In genomic region chr9:62801961-62802718, GRCh38 we compare ENCODE assay signal across 8 cellular contexts.
A peak's percentile ranks its signal among the peaks of the same experiment; 100 is the strongest.
DNase-seq lines count a peak whose midpoint lies in the region; ATAC-seq, FAIRE-seq and TF ChIP-seq lines count a peak whose summit lies in the region.
"Not testable (repeated sequence)": the region's sequence is repeated elsewhere in the genome, so short reads cannot be mapped to it uniquely, and the experiment has no call there.

No MANE protein-coding gene starts in this region.

- H3K27me3 Mint-ChIP-seq in activated naive CD8-positive, alpha-beta T cell treated with anti-CD3 and anti-CD28 coated beads, Interleukin-2, amount 10 ng/mL, durations not matched to agents 7 days and 5 days: peaks cover 47% of the 10 kb centered on the region

- ATAC-seq in GM19463 (IDR thresholded peaks at IDR 0.05; ENCODE audit: unreplicated experiment) (peak; percentile 99), HG03139 (IDR thresholded peaks at IDR 0.05; ENCODE audit: unreplicated experiment) (peak; percentile 99)
- ATAC-seq in activated naive CD8-positive, alpha-beta T cell treated with anti-CD3 and anti-CD28 coated beads, Interleukin-2, amount 10 ng/mL, durations not matched to agents 7 days and 5 days (ENCODE audit: low read depth): peak; percentile 100

- H3K9me3 Mint-ChIP-seq in activated naive CD8-positive, alpha-beta T cell treated with anti-CD3 and anti-CD28 coated beads, Interleukin-2, amount 10 ng/mL, durations not matched to agents 7 days and 5 days: not testable (repeated sequence)

- not testable (repeated sequence) for H3K27ac ChIP-seq in SJCRH30

- peaks cover 23% of the 10 kb centered on the region for H3K4me1 Mint-ChIP-seq in activated naive CD8-positive, alpha-beta T cell treated with anti-CD3 and anti-CD28 coated beads, Interleukin-2, amount 10 ng/mL, durations not matched to agents 7 days and 5 days

- FAIRE-seq in D721Med (lab: Jason Lieb, UNC): not testable (repeated sequence)

- peak; percentile 93 for DNase-seq in D721Med (ENCODE audit: insufficient read length, low spot score)
- DNase-seq in SJCRH30: peak; percentile 68 to 70
- DNase-seq in activated naive CD8-positive, alpha-beta T cell treated with anti-CD3 and anti-CD28 coated beads, Interleukin-2, amount 10 ng/mL, durations not matched to agents 7 days and 5 days: peak; percentile 94
- peak; percentile 93 to 98 for DNase-seq in foreskin fibroblast
- DNase-seq in stimulated activated CD8-positive, alpha-beta memory T cell treated with anti-CD3 and anti-CD28 coated beads, Interleukin-2, amount 100 ng/mL, for 48 hours (ENCODE audit: low read depth in 2 of 2): peak; percentile 83 to 90

- peaks cover 11% of the 10 kb centered on the region for H3K9me3 ChIP-seq in SJCRH30 (replicated peaks)
- H3K9me3 ChIP-seq in mucosa of stomach (ENCODE audit: control insufficient read depth, low read length): not testable (repeated sequence)

- peak overlapping the region; percentile 79 for H3K4me3 Mint-ChIP-seq in activated naive CD8-positive, alpha-beta T cell treated with anti-CD3 and anti-CD28 coated beads, Interleukin-2, amount 10 ng/mL, durations not matched to agents 7 days and 5 days

- H3K4me1 ChIP-seq in SJCRH30; mucosa of stomach (ENCODE audit: control insufficient read depth, insufficient read depth, low read length): not testable (repeated sequence)

- H3K27me3 ChIP-seq in SJCRH30: not testable (repeated sequence)
- H3K27me3 ChIP-seq in mucosa of stomach (ENCODE audit: control insufficient read depth, insufficient read depth, low read length): peaks cover 42% of the 10 kb centered on the region

- not testable (repeated sequence) for TF ChIP-seq CTCF in D721Med (IDR thresholded peaks at IDR 0.05; ENCODE audit: insufficient read depth, missing control alignments); foreskin fibroblast (IDR thresholded peaks at IDR 0.05; ENCODE audit: low read depth, low read length)

- H3K4me3 ChIP-seq in SJCRH30: 0 out of 2 replicates have a peak overlapping the region, but pooled peaks have one; percentile 26
- peak overlapping the region; percentile 64 for H3K4me3 ChIP-seq in foreskin fibroblast (ENCODE audit: low read depth in 1 of 2, low read length in 2 of 2)
- not testable (repeated sequence) for H3K4me3 ChIP-seq in mucosa of stomach (ENCODE audit: low read length)

- H3K36me3 ChIP-seq in SJCRH30; mucosa of stomach (ENCODE audit: control insufficient read depth, insufficient read depth, low read length): not testable (repeated sequence)

- not testable (repeated sequence) for H3K36me3 Mint-ChIP-seq in activated naive CD8-positive, alpha-beta T cell treated with anti-CD3 and anti-CD28 coated beads, Interleukin-2, amount 10 ng/mL, durations not matched to agents 7 days and 5 days

- POLR2A ChIA-PET in activated naive CD8-positive, alpha-beta T cell treated with anti-CD3 and anti-CD28 coated beads, Interleukin-2, amount 10 ng/mL, durations not matched to agents 7 days and 5 days (lab: Charles Lee): interaction anchor here (1.1 to 1.9 kb wide), 2 partner anchors 36 to 1015 kb away, joined by 3 to 8 read pairs; no protein-coding TSS in a partner anchor

- H3K9ac ChIP-seq in mucosa of stomach (ENCODE audit: low read length): peak overlapping the region; percentile 47

- peak overlapping the region; percentile 29 for H3K27ac Mint-ChIP-seq in activated naive CD8-positive, alpha-beta T cell treated with anti-CD3 and anti-CD28 coated beads, Interleukin-2, amount 10 ng/mL, durations not matched to agents 7 days and 5 days
